In the genomic region with DNA sequence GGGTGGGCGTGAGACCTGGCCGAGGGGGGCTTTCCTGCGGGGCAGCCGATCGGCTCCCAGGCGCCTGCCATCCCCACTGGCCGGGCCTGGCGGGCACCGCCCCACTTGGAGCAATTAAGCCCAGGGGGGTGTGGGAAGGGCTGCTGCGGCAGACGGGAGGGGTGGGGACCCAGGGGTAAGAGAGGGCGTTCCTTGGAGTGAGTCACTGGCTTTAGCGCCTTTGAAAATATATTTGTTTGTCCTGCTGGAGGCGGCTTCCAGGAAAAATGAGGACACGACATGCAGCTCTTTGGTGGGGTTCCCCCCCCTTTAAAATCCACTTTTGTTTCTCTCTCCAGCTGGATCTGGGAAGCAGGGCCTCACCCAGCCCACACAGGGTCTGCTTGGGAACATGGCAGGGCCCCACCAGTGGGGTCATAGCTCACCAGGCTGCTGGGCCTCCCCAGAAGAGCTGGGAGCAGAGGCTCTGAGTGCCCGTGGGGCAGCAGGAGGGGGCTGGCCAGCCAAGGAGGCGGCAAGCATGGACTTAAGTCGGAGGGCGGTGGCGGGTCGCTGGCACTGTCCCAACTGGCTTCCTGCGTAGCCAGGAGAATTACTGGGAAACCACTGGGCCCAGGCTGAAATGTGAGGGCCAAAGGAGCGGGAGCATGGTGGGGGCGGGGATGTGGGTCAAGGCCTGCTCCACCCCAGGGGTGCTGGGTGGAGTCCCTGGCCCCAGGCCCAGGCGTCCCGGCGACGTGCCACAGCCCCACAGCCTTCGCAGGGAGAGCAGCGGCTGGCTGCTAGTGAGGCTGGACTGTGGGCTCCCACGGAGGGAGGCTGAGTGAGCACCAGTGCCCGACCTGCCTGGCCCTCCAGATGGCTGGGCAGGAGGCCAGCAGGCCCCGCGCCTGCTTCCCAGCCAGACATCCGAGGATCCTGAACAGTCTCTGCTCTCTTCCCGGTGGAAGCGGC, we compare ENCODE assay signal across 1 cellular context.
TF ChIP-seq lines count a peak whose summit lies in the region.

No MANE protein-coding gene starts in this region.

TF ChIP-seq in HEK293, 187 proteins besides CTCF, POLR2A, EP300 and RAD21 (continued from another document):
- TF ChIP-seq ZNF324 (tag by site-specific recombination; IDR thresholded peaks at IDR 0.05) = peak; percentile 50
- TF ChIP-seq ZNF366 (tag by site-specific recombination; conservative IDR thresholded peaks at IDR 0.05) = 0 out of 2 replicates have a peak, but pooled peaks have one; percentile 29
- no peak for TF ChIP-seq ZNF580 (tag by site-specific recombination; IDR thresholded peaks at IDR 0.05)
TF ChIP-seq in HEK293: peak in this region for 39.
